29 cellular contexts compared by ENCODE assay signal in genomic region chr5:130011986-130012385, GRCh38.
"Had no signal": no experiment of that assay in that cellular context is flagged by ENCODE, and none has a peak within 500 bp of the region (broad histone marks: within the 10 kb centered on the region; RNA-seq: fewer than 3 reads in every experiment).

No MANE protein-coding gene starts in this region.

- H3K4me1 Mint-ChIP-seq: stimulated activated effector memory CD8-positive, alpha-beta T cell treated with anti-CD3 and anti-CD28 coated beads, Interleukin-12 subunit alpha, Interleukin-12 subunit beta, amount 100 ng/mL, for 72 hours; stimulated activated memory B cell treated with anti-CD40 and anti-IgM and Interleukin-4, amounts not matched to agents 10 μg/mL and 1 μg/mL and 100 μg/mL, for 72 hours; stimulated activated naive B cell treated with anti-CD40 and anti-IgM and Interleukin-4, amounts not matched to agents 10 μg/mL and 1 μg/mL and 100 μg/mL, for 72 hours; stimulated activated naive CD8-positive, alpha-beta T cell treated with anti-CD3 and anti-CD28 coated beads, Interleukin-15, amount 100 ng/mL, for 72 hours had no signal

- H3K27me3 Mint-ChIP-seq: stimulated activated memory B cell treated with anti-CD40 and anti-IgM and Interleukin-4, amounts not matched to agents 10 μg/mL and 1 μg/mL and 100 μg/mL, for 72 hours; stimulated activated naive B cell treated with anti-CD40 and anti-IgM and Interleukin-4, amounts not matched to agents 10 μg/mL and 1 μg/mL and 100 μg/mL, for 72 hours; stimulated activated naive CD8-positive, alpha-beta T cell treated with anti-CD3 and anti-CD28 coated beads, Interleukin-15, amount 100 ng/mL, for 72 hours; stimulated activated naive CD8-positive, alpha-beta T cell treated with anti-CD3 and anti-CD28 coated beads, Interleukin-15, Interleukin-2, amounts not matched to agents 100 ng/mL and 50 ng/mL, for 24 hours; type B pancreatic cell had no signal

- H3K27ac ChIP-seq: stomach, suprapubic skin, testis, thoracic aorta, thyroid gland, tibial artery, tibial nerve, transverse colon, upper lobe of left lung, upper lobe of right lung, uterus, vagina had no signal

- DNase-seq: stimulated activated CD4-positive, alpha-beta T cell treated with anti-CD3 and anti-CD28 coated beads, Interleukin-2, amount 100 ng/mL, for 48 hours; stimulated activated CD4-positive, alpha-beta T cell treated with anti-CD3 and anti-CD28 coated beads, Interleukin-4, amount 100 ng/mL, for 1 hour; stimulated activated CD4-positive, alpha-beta T cell treated with anti-CD3 and anti-CD28 coated beads, Interleukin-4, amount 100 ng/mL, for 24 hours; stimulated activated CD4-positive, alpha-beta T cell treated with anti-CD3 and anti-CD28 coated beads, Interleukin-4, amount 100 ng/mL, for 4 hours; stimulated activated CD8-positive, alpha-beta memory T cell treated with anti-CD3 and anti-CD28 coated beads, Interleukin-4, amount 100 ng/mL, for 48 hours; stimulated activated naive B cell treated with anti-CD40 and anti-IgM and Interleukin-4, amounts not matched to agents 10 μg/mL and 1 μg/mL and 100 μg/mL, for 72 hours; stimulated activated naive CD4-positive, alpha-beta T cell; stimulated activated naive CD4-positive, alpha-beta T cell treated with Interleukin-2 at 50 U/mL for 16 hours; stimulated activated naive CD8-positive, alpha-beta T cell treated with anti-CD3 and anti-CD28 coated beads, Interleukin-15, amount 100 ng/mL, for 72 hours; stimulated activated naive CD8-positive, alpha-beta T cell treated with anti-CD3 and anti-CD28 coated beads, Interleukin-15, Interleukin-2, amounts not matched to agents 100 U/mL and 50 U/mL, for 24 hours; stomach; substantia nigra; testis; thyroid gland; tibial artery; transverse colon; trophoblast cell; upper lobe of left lung; upper lobe of right lung; uterus had no signal

- H3K27me3 ChIP-seq: stomach, suprapubic skin, testis, thyroid gland, tibial artery, tibial nerve, transverse colon, upper lobe of left lung, upper lobe of right lung, uterus, vagina had no signal

- ATAC-seq: stimulated activated effector memory CD8-positive, alpha-beta T cell treated with anti-CD3 and anti-CD28 coated beads, Interleukin-12 subunit alpha, Interleukin-12 subunit beta, amount 100 ng/mL, for 72 hours; stimulated activated memory B cell treated with anti-CD40 and anti-IgM and Interleukin-4, amounts not matched to agents 10 μg/mL and 1 μg/mL and 100 μg/mL, for 72 hours; stimulated activated naive B cell treated with anti-CD40 and anti-IgM and Interleukin-4, amounts not matched to agents 10 μg/mL and 1 μg/mL and 100 μg/mL, for 72 hours; stimulated activated naive CD8-positive, alpha-beta T cell treated with anti-CD3 and anti-CD28 coated beads, Interleukin-15, amount 100 ng/mL, for 72 hours; stimulated activated naive CD8-positive, alpha-beta T cell treated with anti-CD3 and anti-CD28 coated beads, Interleukin-15, Interleukin-2, amounts not matched to agents 100 U/mL and 50 U/mL, for 24 hours; upper lobe of right lung had no signal

- H3K4me3 Mint-ChIP-seq: stimulated activated effector memory CD8-positive, alpha-beta T cell treated with anti-CD3 and anti-CD28 coated beads, Interleukin-12 subunit alpha, Interleukin-12 subunit beta, amount 100 ng/mL, for 72 hours; stimulated activated memory B cell treated with anti-CD40 and anti-IgM and Interleukin-4, amounts not matched to agents 10 μg/mL and 1 μg/mL and 100 μg/mL, for 72 hours; stimulated activated naive B cell treated with anti-CD40 and anti-IgM and Interleukin-4, amounts not matched to agents 10 μg/mL and 1 μg/mL and 100 μg/mL, for 72 hours; stimulated activated naive CD8-positive, alpha-beta T cell treated with anti-CD3 and anti-CD28 coated beads, Interleukin-15, amount 100 ng/mL, for 72 hours; stimulated activated naive CD8-positive, alpha-beta T cell treated with anti-CD3 and anti-CD28 coated beads, Interleukin-15, Interleukin-2, amounts not matched to agents 100 ng/mL and 50 ng/mL, for 24 hours; type B pancreatic cell had no signal

- H3K36me3 Mint-ChIP-seq: stimulated activated effector memory CD8-positive, alpha-beta T cell treated with anti-CD3 and anti-CD28 coated beads, Interleukin-12 subunit alpha, Interleukin-12 subunit beta, amount 100 ng/mL, for 72 hours; stimulated activated memory B cell treated with anti-CD40 and anti-IgM and Interleukin-4, amounts not matched to agents 10 μg/mL and 1 μg/mL and 100 μg/mL, for 72 hours; stimulated activated naive B cell treated with anti-CD40 and anti-IgM and Interleukin-4, amounts not matched to agents 10 μg/mL and 1 μg/mL and 100 μg/mL, for 72 hours; type B pancreatic cell had no signal

- FAIRE-seq: urothelium cell line had no signal

- H3K4me3 ChIP-seq: stomach, suprapubic skin, testis, thoracic aorta, thyroid gland, tibial artery, tibial nerve, transverse colon, upper lobe of left lung, upper lobe of right lung, uterus, vagina had no signal

- H3K9me3 Mint-ChIP-seq: type B pancreatic cell had no signal

- H3K27ac Mint-ChIP-seq: stimulated activated effector memory CD8-positive, alpha-beta T cell treated with anti-CD3 and anti-CD28 coated beads, Interleukin-12 subunit alpha, Interleukin-12 subunit beta, amount 100 ng/mL, for 72 hours; stimulated activated memory B cell treated with anti-CD40 and anti-IgM and Interleukin-4, amounts not matched to agents 10 μg/mL and 1 μg/mL and 100 μg/mL, for 72 hours; stimulated activated naive B cell treated with anti-CD40 and anti-IgM and Interleukin-4, amounts not matched to agents 10 μg/mL and 1 μg/mL and 100 μg/mL, for 72 hours; stimulated activated naive CD8-positive, alpha-beta T cell treated with anti-CD3 and anti-CD28 coated beads, Interleukin-15, amount 100 ng/mL, for 72 hours; stimulated activated naive CD8-positive, alpha-beta T cell treated with anti-CD3 and anti-CD28 coated beads, Interleukin-15, Interleukin-2, amounts not matched to agents 100 ng/mL and 50 ng/mL, for 24 hours; type B pancreatic cell had no signal

- H3K4me1 ChIP-seq: stomach, suprapubic skin, testis, thyroid gland, tibial nerve, transverse colon, upper lobe of left lung, upper lobe of right lung, uterus, vagina had no signal

- H3K36me3 ChIP-seq: stomach, suprapubic skin, thoracic aorta, thyroid gland, tibial artery, tibial nerve, transverse colon, upper lobe of left lung, upper lobe of right lung, uterus, vagina had no signal

- H3K9me3 ChIP-seq: testis, thoracic aorta, thyroid gland, transverse colon, upper lobe of left lung, upper lobe of right lung, uterus, vagina had no signal
